ENCODE assay signal across 26 cellular contexts in the genomic region with DNA sequence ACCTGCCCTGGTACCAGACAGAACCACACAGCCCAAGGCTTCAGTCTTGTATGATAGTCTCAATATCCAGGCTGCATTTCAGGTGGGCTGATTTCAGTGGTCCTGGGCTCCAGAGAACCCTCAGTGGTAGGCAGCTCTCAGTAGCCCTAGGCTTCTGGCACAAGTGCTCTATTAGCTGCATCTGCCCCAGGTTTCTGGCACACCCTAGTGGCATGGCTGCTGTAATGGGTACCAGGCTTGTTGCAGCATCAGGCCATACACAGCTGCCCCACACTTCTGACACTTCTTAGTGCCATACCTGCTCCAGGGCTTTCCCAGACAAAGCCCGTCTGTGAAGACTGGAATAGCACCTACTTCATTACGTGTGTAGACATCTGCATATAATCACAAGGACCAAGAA.
DNase-seq lines count a peak whose midpoint lies in the region; ATAC-seq, FAIRE-seq and TF ChIP-seq lines count a peak whose summit lies in the region.
"Had no signal": no experiment of that assay in that cellular context is flagged by ENCODE, and none has a peak within 500 bp of the region (broad histone marks: within the 10 kb centered on the region; RNA-seq: fewer than 3 reads in every experiment).

No MANE protein-coding gene starts in this region.

- H3K27me3 Mint-ChIP-seq in activated CD4-positive, alpha-beta T cell treated with anti-CD3 and anti-CD28 coated beads, Interleukin-2, amount 10 ng/mL, durations not matched to agents 24 days and 14 days: no peaks in the 10 kb centered on the region
- H3K27me3 Mint-ChIP-seq: activated CD4-positive, alpha-beta T cell treated with anti-CD3 and anti-CD28 coated beads for 36 hours; CD4-positive, CD25-positive, alpha-beta regulatory T cell had no signal

- H3K4me3 Mint-ChIP-seq in activated CD4-positive, alpha-beta T cell treated with anti-CD3 and anti-CD28 coated beads, Interleukin-2, amount 10 ng/mL, durations not matched to agents 24 days and 14 days: no peak overlapping the region
- H3K4me3 Mint-ChIP-seq: activated CD4-positive, alpha-beta T cell treated with anti-CD3 and anti-CD28 coated beads for 36 hours; CD4-positive, CD25-positive, alpha-beta regulatory T cell had no signal

- no peak overlapping the region for H3K27ac Mint-ChIP-seq in activated CD4-positive, alpha-beta T cell treated with anti-CD3 and anti-CD28 coated beads, Interleukin-2, amount 10 ng/mL, durations not matched to agents 24 days and 14 days
- H3K27ac Mint-ChIP-seq: activated CD4-positive, alpha-beta T cell treated with anti-CD3 and anti-CD28 coated beads for 36 hours; activated naive CD4-positive, alpha-beta T cell treated with anti-CD3 and anti-CD28 coated beads, Interleukin-2, amount 50 U/mL, for 72 hours; CD4-positive, CD25-positive, alpha-beta regulatory T cell had no signal

- H3K4me3 ChIP-seq in epithelial cell of proximal tubule (ENCODE audit: low read depth, low read length): no peak overlapping the region
- H3K4me3 ChIP-seq: breast epithelium, pancreas, SJSA1, spleen had no signal

- FAIRE-seq in GM12892 (lab: Jason Lieb, UNC): peak; percentile 5
- FAIRE-seq: GM18507, pancreas, TTC549 had no signal

- no peak for ATAC-seq in HG02852 (IDR thresholded peaks at IDR 0.05; ENCODE audit: unreplicated experiment)
- no peak for ATAC-seq in HG03469 (IDR thresholded peaks at IDR 0.05; ENCODE audit: unreplicated experiment)
- ATAC-seq in HG02938 (IDR thresholded peaks at IDR 0.05; ENCODE audit: unreplicated experiment): no peak
- ATAC-seq: activated CD4-positive, alpha-beta T cell treated with anti-CD3 and anti-CD28 coated beads for 36 hours; activated naive CD4-positive, alpha-beta T cell treated with anti-CD3 and anti-CD28 coated beads, Interleukin-2, amount 50 U/mL, for 72 hours; left cardiac atrium had no signal

- H3K36me3 Mint-ChIP-seq in activated CD4-positive, alpha-beta T cell treated with anti-CD3 and anti-CD28 coated beads, Interleukin-2, amount 10 ng/mL, durations not matched to agents 24 days and 14 days (ENCODE audit: low read depth): no peaks in the 10 kb centered on the region
- H3K36me3 Mint-ChIP-seq: activated naive CD4-positive, alpha-beta T cell treated with anti-CD3 and anti-CD28 coated beads, Interleukin-2, amount 50 U/mL, for 72 hours; CD4-positive, CD25-positive, alpha-beta regulatory T cell had no signal

- intact Hi-C loops in activated CD4-positive, alpha-beta T cell treated with anti-CD3 and anti-CD28 coated beads, Interleukin-2, amount 10 ng/mL, durations not matched to agents 24 days and 14 days (cut with micrococcal nuclease): no loop called here

- TF ChIP-seq CTCF in epithelial cell of proximal tubule (conservative IDR thresholded peaks at IDR 0.05; ENCODE audit: low read depth, low read length): peak; percentile 36

- no peak for DNase-seq in GM12892 (ENCODE audit: insufficient read length)
- peak; percentile 31 for DNase-seq in NCI-H69 (lab: John Stamatoyannopoulos, UW)
- DNase-seq in epithelial cell of proximal tubule (ENCODE audit: low read depth): no peak
- DNase-seq in activated CD4-positive, alpha-beta T cell treated with anti-CD3 and anti-CD28 coated beads, Interleukin-2, amount 10 ng/mL, durations not matched to agents 24 days and 14 days: no peak
- DNase-seq: activated CD4-positive, alpha-beta T cell treated with anti-CD3 and anti-CD28 coated beads for 36 hours; activated T-cell treated with anti-CD3 and anti-CD28 coated beads for 4 hours; CD4-positive, CD25-positive, alpha-beta regulatory T cell; DMS 273 treated with DMSO at 0.1 percent for 48 hours; head of caudate nucleus; left cardiac atrium; mammary epithelial cell; NCI-H1694 treated with DMSO at 0.1 percent for 48 hours; NCI-H2171; NCI-H510A; pancreas; spleen; T-helper 1 cell; trophoblast cell had no signal

- no peaks in the 10 kb centered on the region for H3K4me1 Mint-ChIP-seq in activated CD4-positive, alpha-beta T cell treated with anti-CD3 and anti-CD28 coated beads, Interleukin-2, amount 10 ng/mL, durations not matched to agents 24 days and 14 days
- H3K4me1 Mint-ChIP-seq: activated CD4-positive, alpha-beta T cell treated with anti-CD3 and anti-CD28 coated beads for 36 hours; CD4-positive, CD25-positive, alpha-beta regulatory T cell had no signal

- no peak for TF ChIP-seq POLR2A in GM12892 (IDR thresholded peaks at IDR 0.05; ENCODE audit: low read depth, low read length)

- H3K9me3 Mint-ChIP-seq in activated CD4-positive, alpha-beta T cell treated with anti-CD3 and anti-CD28 coated beads, Interleukin-2, amount 10 ng/mL, durations not matched to agents 24 days and 14 days: no peaks in the 10 kb centered on the region
